1 cellular context compared by ENCODE assay signal in genomic region chr19:43789029-43789428, GRCh38.
TF ChIP-seq lines count a peak whose summit lies in the region.

No MANE protein-coding gene starts in this region.

TF ChIP-seq in HepG2, 621 proteins besides CTCF, POLR2A, EP300 and RAD21 (continued from another document and continues in another):
- TF ChIP-seq ZBTB4 (CRISPR knock-in tag; IDR thresholded peaks at IDR 0.05; ENCODE audit: borderline replicate concordance), result no peak
- no peak for TF ChIP-seq ZMYM3 (CRISPR knock-in tag; IDR thresholded peaks at IDR 0.05)
- TF ChIP-seq ZNF253 (CRISPR knock-in tag; IDR thresholded peaks at IDR 0.05; ENCODE audit: borderline replicate concordance), result no peak
- TF ChIP-seq KLF6 (CRISPR knock-in tag; IDR thresholded peaks at IDR 0.05), result 0 out of 2 replicates have a peak, but pooled peaks have one; percentile 44
- TF ChIP-seq ZBTB8A (CRISPR knock-in tag; IDR thresholded peaks at IDR 0.05; ENCODE audit: borderline replicate concordance, low read depth), result no peak
- TF ChIP-seq SNAPC2 (CRISPR knock-in tag; IDR thresholded peaks at IDR 0.05), result no peak
- TF ChIP-seq NFATC3 (CRISPR knock-in tag; IDR thresholded peaks at IDR 0.05), result no peak
- no peak for TF ChIP-seq MYC (CRISPR knock-in tag; IDR thresholded peaks at IDR 0.05; ENCODE audit: borderline replicate concordance)
- TF ChIP-seq RELA (CRISPR knock-in tag; IDR thresholded peaks at IDR 0.05), result no peak
- TF ChIP-seq SCMH1 (CRISPR knock-in tag; IDR thresholded peaks at IDR 0.05; ENCODE audit: borderline replicate concordance), result no peak
- TF ChIP-seq ZNF281 (CRISPR knock-in tag; IDR thresholded peaks at IDR 0.05; ENCODE audit: borderline replicate concordance), result peak; percentile 66
- no peak for TF ChIP-seq TARDBP (CRISPR knock-in tag; IDR thresholded peaks at IDR 0.05)
- no peak for TF ChIP-seq HOXA7 (CRISPR knock-in tag; IDR thresholded peaks at IDR 0.05)
- TF ChIP-seq YEATS2 (CRISPR knock-in tag; IDR thresholded peaks at IDR 0.05; ENCODE audit: borderline replicate concordance), result no peak
- no peak for TF ChIP-seq THAP7 (CRISPR knock-in tag; IDR thresholded peaks at IDR 0.05)
- TF ChIP-seq MED13 (CRISPR knock-in tag; IDR thresholded peaks at IDR 0.05), result no peak
- no peak for TF ChIP-seq ZNF18 (CRISPR knock-in tag; IDR thresholded peaks at IDR 0.05; ENCODE audit: insufficient replicate concordance)
- TF ChIP-seq ZNF17 (CRISPR knock-in tag; IDR thresholded peaks at IDR 0.05), result no peak
- TF ChIP-seq ZGPAT (CRISPR knock-in tag; IDR thresholded peaks at IDR 0.05), result no peak
- no peak for TF ChIP-seq NR2F1 (CRISPR knock-in tag; IDR thresholded peaks at IDR 0.05)
- TF ChIP-seq FOXP1 (IDR thresholded peaks at IDR 0.05), result no peak
- TF ChIP-seq FOXP1 (CRISPR knock-in tag; IDR thresholded peaks at IDR 0.05), result no peak
- TF ChIP-seq RERE (CRISPR knock-in tag; IDR thresholded peaks at IDR 0.05; ENCODE audit: low read depth), result no peak
- no peak for TF ChIP-seq ELK4 (CRISPR knock-in tag; IDR thresholded peaks at IDR 0.05; ENCODE audit: borderline replicate concordance)
- no peak for TF ChIP-seq ZNF776 (CRISPR knock-in tag; IDR thresholded peaks at IDR 0.05)
- TF ChIP-seq RBM39 (IDR thresholded peaks at IDR 0.05; ENCODE audit: low read depth, low read length, poor library complexity, severe bottlenecking), result no peak
- no peak for TF ChIP-seq GATA4 (IDR thresholded peaks at IDR 0.05; ENCODE audit: borderline replicate concordance, low read depth)
- no peak for TF ChIP-seq KDM5A (IDR thresholded peaks at IDR 0.05; ENCODE audit: borderline replicate concordance, low read length)
- no peak for TF ChIP-seq E2F1 (CRISPR knock-in tag; IDR thresholded peaks at IDR 0.05)
- no peak for TF ChIP-seq SUZ12 (IDR thresholded peaks at IDR 0.05; ENCODE audit: low read depth, low read length)
- TF ChIP-seq ZNF704 (CRISPR knock-in tag; IDR thresholded peaks at IDR 0.05; ENCODE audit: borderline replicate concordance), result no peak
- TF ChIP-seq ZNF446 (CRISPR knock-in tag; IDR thresholded peaks at IDR 0.05), result no peak
- TF ChIP-seq FOXA3 (CRISPR knock-in tag; IDR thresholded peaks at IDR 0.05), result no peak; the same call in 1 of the 2 replicates
- TF ChIP-seq IRF2 (CRISPR knock-in tag; IDR thresholded peaks at IDR 0.05), result peak; percentile 37; the same call in 1 of the 2 replicates
- peak; percentile 37; the same call in 1 of the 2 replicates for TF ChIP-seq DMAP1 (CRISPR knock-in tag; IDR thresholded peaks at IDR 0.05)
- TF ChIP-seq PAWR (CRISPR knock-in tag; IDR thresholded peaks at IDR 0.05; ENCODE audit: borderline replicate concordance), result no peak
- TF ChIP-seq PLSCR1 (CRISPR knock-in tag; IDR thresholded peaks at IDR 0.05; ENCODE audit: borderline replicate concordance), result no peak
- no peak for TF ChIP-seq ZNF660 (CRISPR knock-in tag; IDR thresholded peaks at IDR 0.05; ENCODE audit: borderline replicate concordance, low read depth)
- TF ChIP-seq ZNF766 (CRISPR knock-in tag; IDR thresholded peaks at IDR 0.05; ENCODE audit: borderline replicate concordance), result no peak
- TF ChIP-seq ARNT2 (CRISPR knock-in tag; IDR thresholded peaks at IDR 0.05; ENCODE audit: low read depth), result no peak
